ENCODE assay signal across 5 cellular contexts in the genomic region with DNA sequence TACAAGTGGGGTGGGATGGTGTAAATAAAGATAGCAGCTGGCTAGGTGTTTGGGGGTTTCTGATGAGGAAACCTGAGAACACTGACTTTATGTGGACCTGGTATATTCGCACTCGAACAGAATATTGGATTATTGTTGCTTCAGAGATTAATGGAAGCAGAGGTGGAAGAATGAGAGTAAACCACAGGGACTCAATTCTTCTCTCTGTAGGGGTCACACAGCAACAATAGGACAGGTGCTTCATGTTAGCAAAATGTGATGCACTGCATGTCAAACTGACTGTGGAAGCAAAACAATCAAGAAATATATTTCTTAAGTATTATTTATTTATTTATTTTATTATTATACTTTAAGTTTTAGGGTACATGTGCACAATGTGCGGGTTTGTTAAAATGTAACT. TPM values are rescaled to one million over a fixed set of nuclear protein-coding genes. Genes with fewer than 3 reads are reported as not detected.
DNase-seq lines count a peak whose midpoint lies in the region; ATAC-seq, FAIRE-seq and TF ChIP-seq lines count a peak whose summit lies in the region.
"Not testable (repeated sequence)": the region's sequence is repeated elsewhere in the genome, so short reads cannot be mapped to it uniquely, and the experiment has no call there.

No MANE protein-coding gene starts in this region.

- not testable (repeated sequence) for TF ChIP-seq CTCF in mammary epithelial cell (conservative IDR thresholded peaks at IDR 0.05 in 1 of 2, IDR thresholded peaks at IDR 0.05 in 1 of 2; ENCODE audit: extremely low read depth in 1 of 2, insufficient read depth in 1 of 2, low read depth in 1 of 2, low read length in 2 of 2); upper lobe of left lung (IDR thresholded peaks at IDR 0.05); upper lobe of right lung (IDR thresholded peaks at IDR 0.05)

- H3K9me3 ChIP-seq in mammary epithelial cell (replicated peaks; ENCODE audit: insufficient read depth, low read length); upper lobe of left lung; upper lobe of right lung; aorta (ENCODE audit: control insufficient read depth, low read length): not testable (repeated sequence)

- not testable (repeated sequence) for TF ChIP-seq EP300 in upper lobe of left lung (IDR thresholded peaks at IDR 0.05)

- DNase-seq in H54 (ENCODE audit: insufficient read length, low spot score); mammary epithelial cell; upper lobe of left lung; upper lobe of right lung; aorta: not testable (repeated sequence)

- not testable (repeated sequence) for H2AFZ ChIP-seq in mammary epithelial cell (ENCODE audit: low read depth, low read length)

- not testable (repeated sequence) for H3K27ac ChIP-seq in mammary epithelial cell (ENCODE audit: insufficient read depth, low read depth, low read length); upper lobe of left lung; upper lobe of right lung; aorta (ENCODE audit: low read depth in 1 of 2, low read length in 2 of 2)

- TSS peak; percentile 25 for BruUV-seq in mammary epithelial cell (replicated peaks; lab: Mats Ljungman, UMichigan)

- H3K4me1 ChIP-seq in mammary epithelial cell (ENCODE audit: insufficient read depth, low read length); upper lobe of left lung; upper lobe of right lung; aorta (ENCODE audit: control insufficient read depth in 1 of 2, insufficient read depth in 2 of 2, low read length in 2 of 2): not testable (repeated sequence)

- not testable (repeated sequence) for TF ChIP-seq POLR2A in H54 (IDR thresholded peaks at IDR 0.05; ENCODE audit: low read depth, low read length); upper lobe of left lung (IDR thresholded peaks at IDR 0.05)

- in situ Hi-C loops in mammary epithelial cell (cut with MboI; ENCODE audit: low sequenced_read_pairs in 2 of 2): not testable (repeated sequence)

- peak; percentile 43 for FAIRE-seq in H54 (lab: Jason Lieb, UNC)

- dilution Hi-C loops in mammary epithelial cell (cut with HindIII; ENCODE audit: low sequenced_read_pairs): not testable (repeated sequence)

- intact Hi-C loops in mammary epithelial cell (cut with micrococcal nuclease); upper lobe of right lung (cut with DNase I); aorta (cut with DNase I): not testable (repeated sequence)

- not testable (repeated sequence) for H3K9ac ChIP-seq in mammary epithelial cell (ENCODE audit: insufficient read depth, low read length)

- not testable (repeated sequence) for H3K4me3 ChIP-seq in mammary epithelial cell (replicated peaks in 1 of 3; ENCODE audit: insufficient read depth in 1 of 3, low read depth in 2 of 3, low read length in 3 of 3); upper lobe of left lung; upper lobe of right lung; aorta (ENCODE audit: low read length in 2 of 2)

- H3K36me3 ChIP-seq in mammary epithelial cell (ENCODE audit: insufficient read depth, low read length); upper lobe of right lung; aorta (ENCODE audit: control insufficient read depth in 1 of 2, insufficient read depth in 2 of 2, low read length in 1 of 2): not testable (repeated sequence)
- H3K36me3 ChIP-seq in upper lobe of left lung: peaks cover 0 to 28% (median 6%) of the 10 kb centered on the region in 4 donors

- H4K20me1 ChIP-seq in mammary epithelial cell (ENCODE audit: insufficient read depth, low read length): not testable (repeated sequence)

- CTCF ChIA-PET in mammary epithelial cell (lab: Charles Lee; ENCODE audit: low non-redundant PET): not testable (repeated sequence)

- H3K27me3 ChIP-seq in mammary epithelial cell (ENCODE audit: insufficient read depth, low read length); upper lobe of left lung; upper lobe of right lung; aorta (ENCODE audit: control insufficient read depth in 1 of 2, insufficient read depth in 2 of 2, low read length in 1 of 2): not testable (repeated sequence)

- 43% methylated on average over 1 of the region's 3 CpGs for WGBS in mammary epithelial cell (ENCODE audit: low coverage, missing lambda C conversion rate)
- 86 to 89% methylated on average over 2 to 3 of the region's 3 CpGs for WGBS in upper lobe of left lung, 2 donors
- 89 to 93% methylated on average over 1 of the region's 3 CpGs for WGBS in aorta, 2 donors

- ATAC-seq in upper lobe of left lung (ENCODE audit: low FRiP score in 2 of 2): peak; percentile 40 to 55
- ATAC-seq in upper lobe of right lung: peak; percentile 39
- ATAC-seq in aorta (ENCODE audit: low FRiP score): peak; percentile 58

- not testable (repeated sequence) for H3K79me2 ChIP-seq in mammary epithelial cell (ENCODE audit: insufficient read depth, low read length)

- not testable (repeated sequence) for H3K4me2 ChIP-seq in mammary epithelial cell (ENCODE audit: insufficient read depth, low read depth, low read length)

RNA-seq across cellular contexts. Expression of a gene that starts 53.6 kb away (rescaled TPM):
- 10 to 100 TPM; 24.1 to 26.0 TPM for total RNA-seq in mammary epithelial cell
- polyA plus RNA-seq in mammary epithelial cell: 2.4 TPM
- polyA minus RNA-seq in mammary epithelial cell: 25.2 TPM
- total RNA-seq in upper lobe of left lung: 10 to 100 TPM; 13.9 to 87.0 (median 33.9) TPM
- 21.0 TPM for total RNA-seq in upper lobe of right lung
- total RNA-seq in aorta: 10 to 100 TPM; 37.2 to 62.6 TPM
- polyA plus RNA-seq in aorta: 1 to 10 TPM; 1.8 to 8.4 TPM
